Comparison of ENCODE assay signal across 8 cellular contexts in the genomic region with DNA sequence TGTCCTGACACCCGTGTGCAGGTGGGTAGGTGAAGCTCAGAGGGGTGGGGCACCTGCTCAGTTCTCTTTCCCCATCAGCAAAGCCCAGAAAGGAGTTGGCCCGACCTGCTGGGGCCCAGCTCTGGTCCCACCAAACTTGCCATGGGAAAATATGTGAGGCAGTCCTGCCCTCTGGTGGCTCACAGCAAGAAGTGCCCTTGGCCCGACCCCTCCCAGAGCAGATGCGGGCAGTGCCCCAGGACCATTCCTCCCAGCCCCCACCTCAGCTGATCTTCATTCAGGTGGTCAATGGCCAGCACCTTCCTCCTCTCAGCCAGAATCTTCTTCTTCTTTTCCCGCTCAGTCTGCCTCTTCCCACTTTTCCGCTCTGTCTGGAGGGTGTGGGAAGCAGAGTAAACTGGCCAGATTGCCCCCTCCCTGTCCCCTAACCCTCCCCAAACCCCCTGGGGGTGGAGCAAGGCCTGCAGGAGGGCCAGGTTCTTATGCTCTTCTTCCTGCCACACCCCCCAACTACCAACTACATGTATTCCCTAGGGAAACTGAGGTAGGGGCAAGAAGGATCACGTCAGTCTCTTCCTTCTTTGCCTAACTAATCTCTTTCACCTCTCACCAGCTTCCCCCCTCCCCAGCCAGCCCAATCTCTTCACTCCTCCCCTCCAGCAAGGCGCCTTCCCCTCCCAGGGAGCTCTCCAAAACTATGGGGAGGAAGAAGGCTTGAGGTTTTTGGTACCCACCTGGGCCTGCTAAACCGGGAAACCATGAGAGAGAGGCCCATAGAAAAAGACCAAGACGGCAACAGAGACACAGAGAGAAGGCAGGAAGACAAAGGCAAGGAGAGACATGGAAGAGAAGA. TPM values are rescaled to one million over a fixed set of nuclear protein-coding genes. Genes with fewer than 3 reads are reported as not detected.
DNase-seq lines count a peak whose midpoint lies in the region; ATAC-seq and TF ChIP-seq lines count a peak whose summit lies in the region.

No MANE protein-coding gene starts in this region.

- no peaks in the 10 kb centered on the region for H3K36me3 ChIP-seq in spleen

- intact Hi-C loops in left cardiac atrium (cut with DNase I) (no loop called here), spleen (cut with DNase I; ENCODE audit: low total_unique reads) (loop anchor here (5.0 kb wide), 1 partner anchor 105 kb away; no protein-coding TSS in a partner anchor)

- ATAC-seq in left cardiac atrium (peak; percentile 5 to 15), GM19035 (IDR thresholded peaks at IDR 0.05; ENCODE audit: unreplicated experiment) (no peak), HG03571 (IDR thresholded peaks at IDR 0.05; ENCODE audit: unreplicated experiment) (no peak)

- peaks cover 16% of the 10 kb centered on the region for H3K27me3 Mint-ChIP-seq in activated naive CD8-positive, alpha-beta T cell treated with anti-CD3 and anti-CD28 coated beads for 36 hours

- H3K4me3 ChIP-seq in spleen: no peak overlapping the region

- H3K27me3 ChIP-seq in spleen (replicated peaks in 1 of 7): peaks cover 0 to 35% (median 0%) of the 10 kb centered on the region in 7 donors

- no peak overlapping the region for H3K27ac Mint-ChIP-seq in activated naive CD8-positive, alpha-beta T cell treated with anti-CD3 and anti-CD28 coated beads for 36 hours

- no peaks in the 10 kb centered on the region for H3K36me3 Mint-ChIP-seq in activated naive CD8-positive, alpha-beta T cell treated with anti-CD3 and anti-CD28 coated beads for 36 hours

- TF ChIP-seq CTCF in 22Rv1 (IDR thresholded peaks at IDR 0.05): peak; percentile 89
- TF ChIP-seq CTCF in spleen (IDR thresholded peaks at IDR 0.05 in 8 of 11, conservative IDR thresholded peaks at IDR 0.05 in 3 of 11): peak in 10 of 11 experiments; percentile 14 to 75 (median 62)

- no peaks in the 10 kb centered on the region for H3K9me3 ChIP-seq in spleen

- H3K4me3 Mint-ChIP-seq in activated naive CD8-positive, alpha-beta T cell treated with anti-CD3 and anti-CD28 coated beads for 36 hours: no peak overlapping the region

- no peak for TF ChIP-seq POLR2A in spleen (IDR thresholded peaks at IDR 0.05)

- no peaks in the 10 kb centered on the region for H3K9me3 Mint-ChIP-seq in activated naive CD8-positive, alpha-beta T cell treated with anti-CD3 and anti-CD28 coated beads for 36 hours

- WGBS in spleen, 5 donors: 36 to 42% (median 39%) methylated on average over 9 to 10 of the region's 10 CpGs

- H3K4me1 Mint-ChIP-seq in activated naive CD8-positive, alpha-beta T cell treated with anti-CD3 and anti-CD28 coated beads for 36 hours: no peaks in the 10 kb centered on the region

- no peak overlapping the region for H3K27ac ChIP-seq in 22Rv1
- H3K27ac ChIP-seq in spleen: no peak overlapping the region

- DNase-seq in ELF-1 (ENCODE audit: low read depth, low spot score) (peak; percentile 83), NCI-H1105 (lab: John Stamatoyannopoulos, UW) (peak; percentile 43), left cardiac atrium (peak; percentile 43), spleen (peak; percentile 72)
- DNase-seq in activated naive CD8-positive, alpha-beta T cell treated with anti-CD3 and anti-CD28 coated beads for 36 hours: peak; percentile 30

- H3K4me1 ChIP-seq in spleen: no peaks in the 10 kb centered on the region

RNA-seq across cellular contexts. Expression of gene TNNT2, which starts 15.6 kb away (rescaled TPM):
- not detected for total RNA-seq in activated naive CD8-positive, alpha-beta T cell treated with anti-CD3 and anti-CD28 coated beads for 36 hours
- total RNA-seq in left cardiac atrium: 1,000 to 10,000 TPM; 4,860 to 5,317 TPM
- total RNA-seq in spleen: under 1 TPM in 2 of 7 donors, not detected in 5; 0.41 to 0.55 TPM
- polyA plus RNA-seq in spleen: 1 to 10 TPM; 1.2 to 3.8 (median 3.8) TPM

RNA-seq across cellular contexts. Expression of gene LAD1, which starts 37.2 kb away (rescaled TPM):
- not detected for total RNA-seq in activated naive CD8-positive, alpha-beta T cell treated with anti-CD3 and anti-CD28 coated beads for 36 hours
- total RNA-seq in left cardiac atrium: 1 to 10 TPM; 1.3 to 1.4 TPM
- 1 to 10 TPM in 2 of 7 donors, under 1 TPM in 2, not detected in 3; 0.64 to 2.0 (median 1.3) TPM for total RNA-seq in spleen
- polyA plus RNA-seq in spleen: 1 to 10 TPM in 2 of 3 donors, under 1 TPM in 1; 0.96 to 4.0 (median 2.4) TPM

RNA-seq across cellular contexts. Expression of gene TNNI1, which starts 59.7 kb away (rescaled TPM):
- total RNA-seq in activated naive CD8-positive, alpha-beta T cell treated with anti-CD3 and anti-CD28 coated beads for 36 hours: not detected
- total RNA-seq in left cardiac atrium (10 to 100 TPM in 1 of 2 donors, 1 to 10 TPM in 1; 6.4 to 31.5 TPM), spleen (not detected)
- polyA plus RNA-seq in spleen: 1 to 10 TPM in 1 of 3 donors, under 1 TPM in 2; 0.26 to 1.2 (median 0.26) TPM

Comparison
In these comparisons a context has a peak if more than half of its experiments do, and no peak if none do; other contexts are left out.
1. DNase-seq: peak in every context shown above with its lines; median percentile 83 in ELF-1; 72 in spleen; 43 in NCI-H1105; 43 in left cardiac atrium; 30 in activated naive CD8-positive, alpha-beta T cell treated with anti-CD3 and anti-CD28 coated beads for 36 hours.
2. ATAC-seq: peak in left cardiac atrium (2 of 2); none in GM19035 (single experiment) and HG03571 (single experiment).
3. RNA of gene TNNT2, which starts 15.6 kb away (total RNA-seq): 4,860 to 5,317 TPM in left cardiac atrium; not detected in activated naive CD8-positive, alpha-beta T cell treated with anti-CD3 and anti-CD28 coated beads for 36 hours and 0.41 to 0.55 TPM in spleen; every median in the first group is over 1,000 times any median in the second.
4. RNA of gene TNNI1, which starts 59.7 kb away (total RNA-seq): 6.4 to 31.5 TPM in left cardiac atrium; not detected in activated naive CD8-positive, alpha-beta T cell treated with anti-CD3 and anti-CD28 coated beads for 36 hours and not detected in spleen; every median in the first group is over 4 times any median in the second.